Comparison of ENCODE assay signal across 20 cellular contexts in genomic region chr14:95216013-95216412, GRCh38. TPM values are rescaled to one million over a fixed set of nuclear protein-coding genes. Genes with fewer than 3 reads are reported as not detected.
DNase-seq lines count a peak whose midpoint lies in the region; ATAC-seq, FAIRE-seq and TF ChIP-seq lines count a peak whose summit lies in the region.
"Had no signal": no experiment of that assay in that cellular context is flagged by ENCODE, and none has a peak within 500 bp of the region (broad histone marks: within the 10 kb centered on the region; RNA-seq: fewer than 3 reads in every experiment).

No MANE protein-coding gene starts in this region.

- TF ChIP-seq CTCF in nephron (IDR thresholded peaks at IDR 0.05; ENCODE audit: unreplicated experiment in 3 of 3) (no peak), osteocyte (IDR thresholded peaks at IDR 0.05) (no peak), PC-9 (conservative IDR thresholded peaks at IDR 0.05) (no peak)

- no peak for TF ChIP-seq POLR2A in GM12891 (IDR thresholded peaks at IDR 0.05; ENCODE audit: low read depth, low read length)

- POLR2A ChIA-PET in PC-9 (lab: Charles Lee; ENCODE audit: unreplicated experiment): no interaction called here

- H3K27ac Mint-ChIP-seq in activated T-helper 17 cell treated with anti-CD3 and anti-CD28 coated beads, Interleukin-2, amount 50 U/mL, for 72 hours: no peak overlapping the region
- H3K27ac Mint-ChIP-seq in nephron (peak overlapping the region; percentile 66 to 88 (median 84)), osteocyte (ENCODE audit: unreplicated experiment) (no peak overlapping the region)
- H3K27ac Mint-ChIP-seq: B cell; CD4-positive, alpha-beta memory T cell; IgD-negative memory B cell had no signal

- H3K27me3 Mint-ChIP-seq in activated T-helper 17 cell treated with anti-CD3 and anti-CD28 coated beads, Interleukin-2, amount 50 U/mL, for 72 hours: peaks cover 21% of the 10 kb centered on the region
- H3K27me3 Mint-ChIP-seq in nephron (ENCODE audit: low read depth) (peaks cover 9% of the 10 kb centered on the region), osteocyte (ENCODE audit: unreplicated experiment) (no peaks in the 10 kb centered on the region)
- H3K27me3 Mint-ChIP-seq: IgD-negative memory B cell had no signal

- no peaks in the 10 kb centered on the region for H3K36me3 ChIP-seq in PC-9 (ENCODE audit: low read depth)

- no peak overlapping the region for H3K4me3 Mint-ChIP-seq in activated T-helper 17 cell treated with anti-CD3 and anti-CD28 coated beads, Interleukin-2, amount 50 U/mL, for 72 hours
- H3K4me3 Mint-ChIP-seq in nephron (no peak overlapping the region), osteocyte (ENCODE audit: unreplicated experiment) (no peak overlapping the region)
- H3K4me3 Mint-ChIP-seq: B cell; CD4-positive, alpha-beta memory T cell; IgD-negative memory B cell had no signal

- CTCF ChIA-PET in PC-9 (lab: Charles Lee): no interaction called here

- no peaks in the 10 kb centered on the region for H3K4me1 Mint-ChIP-seq in activated T-helper 17 cell treated with anti-CD3 and anti-CD28 coated beads, Interleukin-2, amount 50 U/mL, for 72 hours
- peaks cover 56% of the 10 kb centered on the region for H3K4me1 Mint-ChIP-seq in nephron
- H3K4me1 Mint-ChIP-seq in osteocyte (ENCODE audit: unreplicated experiment): peaks cover 7% of the 10 kb centered on the region
- H3K4me1 Mint-ChIP-seq: CD4-positive, alpha-beta memory T cell had no signal

- no peaks in the 10 kb centered on the region for H3K4me1 ChIP-seq in PC-9 (replicated peaks; ENCODE audit: insufficient read depth)

- H3K79me2 ChIP-seq in PC-9 (ENCODE audit: low read depth): no peaks in the 10 kb centered on the region

- no peaks in the 10 kb centered on the region for H3F3A ChIP-seq in PC-9 (ENCODE audit: insufficient read depth, low read depth)

- ATAC-seq in HG02610 (IDR thresholded peaks at IDR 0.05; ENCODE audit: unreplicated experiment) (peak; percentile 61), GM18868 (IDR thresholded peaks at IDR 0.05; ENCODE audit: unreplicated experiment) (no peak)
- ATAC-seq in activated T-helper 17 cell treated with anti-CD3 and anti-CD28 coated beads, Interleukin-2, amount 50 U/mL, for 72 hours (replicated peaks): peak; percentile 54
- ATAC-seq: HCT116 had no signal

- H3K36me3 Mint-ChIP-seq in activated T-helper 17 cell treated with anti-CD3 and anti-CD28 coated beads, Interleukin-2, amount 50 U/mL, for 72 hours (ENCODE audit: low read depth): no peaks in the 10 kb centered on the region
- H3K36me3 Mint-ChIP-seq in nephron (ENCODE audit: low read depth): peaks cover 21% of the 10 kb centered on the region
- H3K36me3 Mint-ChIP-seq in osteocyte (ENCODE audit: unreplicated experiment): no peaks in the 10 kb centered on the region
- H3K36me3 Mint-ChIP-seq: CD4-positive, alpha-beta memory T cell had no signal

- H3K9me3 Mint-ChIP-seq in activated T-helper 17 cell treated with anti-CD3 and anti-CD28 coated beads, Interleukin-2, amount 50 U/mL, for 72 hours: no peaks in the 10 kb centered on the region
- H3K9me3 Mint-ChIP-seq in nephron (no peaks in the 10 kb centered on the region), osteocyte (ENCODE audit: unreplicated experiment) (no peaks in the 10 kb centered on the region)
- H3K9me3 Mint-ChIP-seq: CD4-positive, alpha-beta memory T cell had no signal

- H3K9me2 ChIP-seq in PC-9 (ENCODE audit: insufficient read depth): no peaks in the 10 kb centered on the region

- no TSS peak for BruUV-seq in PC-9 (replicated peaks; lab: Mats Ljungman, UMichigan)

- no peaks in the 10 kb centered on the region for H3K9me3 ChIP-seq in PC-9 (ENCODE audit: insufficient read depth, low read depth)

- no peak overlapping the region for H2AFZ ChIP-seq in PC-9
- H2AFZ ChIP-seq: GM23248 had no signal

- intact Hi-C loops in PC-9 (cut with micrococcal nuclease; ENCODE audit: unreplicated experiment): no loop called here

- H3K4me2 ChIP-seq in PC-9: no peak overlapping the region

- H4K20me1 ChIP-seq in PC-9 (ENCODE audit: insufficient read depth): no peaks in the 10 kb centered on the region

- H3K27ac ChIP-seq in PC-9: no peak overlapping the region
- H3K27ac ChIP-seq: C4-2B, GM23248 had no signal

- H3K27me3 ChIP-seq in PC-9 (ENCODE audit: insufficient read depth, low read depth): no peaks in the 10 kb centered on the region

- no peak overlapping the region for H3K4me3 ChIP-seq in PC-9
- H3K4me3 ChIP-seq: GM23248 had no signal

- peak; percentile 80 for FAIRE-seq in GM12891 (lab: Jason Lieb, UNC)
- FAIRE-seq: H54 had no signal

- no peak for DNase-seq in GM12891 (ENCODE audit: insufficient read length, low spot score)
- DNase-seq in ureter (ENCODE audit: low spot score): no peak
- DNase-seq in osteocyte (ENCODE audit: extremely low spot score, unreplicated experiment): no peak
- DNase-seq in PC-9: no peak
- DNase-seq: ACHN; CD4-positive, alpha-beta memory T cell; DMS153; DND-41; GDM1; GM23248; KG1 had no signal

TF ChIP-seq in GM12891, 5 proteins besides CTCF, POLR2A, EP300 and RAD21:
- TF ChIP-seq POU2F2 (IDR thresholded peaks at IDR 0.05; ENCODE audit: low read depth, low read length) (no peak), PAX5 (IDR thresholded peaks at IDR 0.05; ENCODE audit: insufficient read depth, low read length, severe bottlenecking) (no peak), SPI1 (IDR thresholded peaks at IDR 0.05; ENCODE audit: low read depth, low read length) (no peak), TAF1 (IDR thresholded peaks at IDR 0.05; ENCODE audit: low read depth, low read length) (no peak), POLR2AphosphoS5 (IDR thresholded peaks at IDR 0.05; ENCODE audit: low read depth, low read length) (no peak)

RNA-seq across cellular contexts. Expression of gene DICER1, which starts 58.7 kb away (rescaled TPM):
- polyA plus RNA-seq in GM12891 (2012; ENCODE audit: low read depth, missing spikeins): 16.7 TPM
- total RNA-seq in activated T-helper 17 cell treated with anti-CD3 and anti-CD28 coated beads, Interleukin-2, amount 50 U/mL, for 72 hours: 10 to 100 TPM; 46.5 to 48.1 TPM
- total RNA-seq in ureter: 109 TPM
- total RNA-seq in osteocyte: 51.7 and 55.9 TPM in 2 replicates
- total RNA-seq in PC-9 (2021): 11.2 and 15.1 TPM in 2 replicates

Comparison
In these comparisons a context has a peak if more than half of its experiments do, and no peak if none do; other contexts are left out.
1. H3K27ac Mint-ChIP-seq: peak in nephron (3 of 3); none in activated T-helper 17 cell treated with anti-CD3 and anti-CD28 coated beads, Interleukin-2, amount 50 U/mL, for 72 hours (single experiment) and osteocyte (single experiment).